ENCODE assay signal across 27 cellular contexts in genomic region chr2:235194836-235195235, GRCh38.
"Had no signal": no experiment of that assay in that cellular context is flagged by ENCODE, and none has a peak within 500 bp of the region (broad histone marks: within the 10 kb centered on the region; RNA-seq: fewer than 3 reads in every experiment).

No MANE protein-coding gene starts in this region.

- H3K27ac ChIP-seq: adrenal gland, ascending aorta, breast epithelium, cardiac muscle cell, esophagus muscularis mucosa, foreskin keratinocyte, gastrocnemius medialis had no signal

- DNase-seq: activated CD4-positive, alpha-beta memory T cell treated with anti-CD3 and anti-CD28 coated beads for 36 hours; activated CD4-positive, alpha-beta T cell treated with anti-CD3 and anti-CD28 coated beads for 36 hours; activated CD4-positive, alpha-beta T cell treated with anti-CD3 and anti-CD28 coated beads, Interleukin-2, amount 10 ng/mL, durations not matched to agents 24 days and 14 days; activated CD4-positive, CD25-positive, alpha-beta regulatory T cell; activated CD4-positive, CD25-positive, alpha-beta regulatory T cell treated with anti-CD3 and anti-CD28 coated beads, Interleukin-2, amount 50 U/mL, for 72 hours; activated CD8-positive, alpha-beta memory T cell treated with anti-CD3 and anti-CD28 coated beads, Interleukin-2, amount 10 ng/mL, durations not matched to agents 7 days and 5 days; activated CD8-positive, alpha-beta memory T cell treated with anti-CD3 and anti-CD28 coated beads, Interleukin-2, amount 50 U/mL, for 4 hours; activated CD8-positive, alpha-beta T cell treated with anti-CD3 and anti-CD28 coated beads, Interleukin-2, amount 10 ng/mL, durations not matched to agents 7 days and 5 days; activated effector memory CD4-positive, alpha-beta T cell treated with anti-CD3 and anti-CD28 coated beads, Interleukin-2, amount 50 U/mL, for 16 hours; activated naive CD4-positive, alpha-beta T cell treated with anti-CD3 and anti-CD28 coated beads for 36 hours; activated naive CD8-positive, alpha-beta T cell treated with anti-CD3 and anti-CD28 coated beads for 36 hours; activated naive CD8-positive, alpha-beta T cell treated with anti-CD3 and anti-CD28 coated beads, Interleukin-2, amount 50 U/mL, for 24 hours; activated T-cell treated with anti-CD3 and anti-CD28 coated beads, Interleukin-2, amount 50 U/mL, for 1 hour; activated T-cell treated with anti-CD3 and anti-CD28 coated beads, Interleukin-2, amount 50 U/mL, for 48 hours; adrenal gland; cortex of kidney; effector memory CD4-positive, alpha-beta T cell; endodermal cell; erythroblast; foreskin keratinocyte; gastrocnemius medialis; T-helper 2 cell had no signal

- H3K36me3 ChIP-seq: adrenal gland, ascending aorta, breast epithelium, cardiac muscle cell, esophagus muscularis mucosa, gastrocnemius medialis had no signal

- H3K27me3 ChIP-seq: adrenal gland, ascending aorta, cardiac muscle cell, gastrocnemius medialis had no signal

- H3K4me1 ChIP-seq: adrenal gland, ascending aorta, breast epithelium, esophagus muscularis mucosa, foreskin keratinocyte, gastrocnemius medialis had no signal

- ATAC-seq: activated CD4-positive, alpha-beta T cell treated with anti-CD3 and anti-CD28 coated beads for 36 hours; activated CD8-positive, alpha-beta memory T cell treated with anti-CD3 and anti-CD28 coated beads, Interleukin-2, amount 10 ng/mL, durations not matched to agents 7 days and 5 days; activated CD8-positive, alpha-beta T cell treated with anti-CD3 and anti-CD28 coated beads, Interleukin-2, amount 10 ng/mL, durations not matched to agents 7 days and 5 days; activated naive CD8-positive, alpha-beta T cell treated with anti-CD3 and anti-CD28 coated beads, Interleukin-2, amount 50 U/mL, for 24 hours; foreskin keratinocyte; gastrocnemius medialis had no signal

- H3K4me3 ChIP-seq: adrenal gland, ascending aorta, breast epithelium, cardiac muscle cell, esophagus muscularis mucosa, gastrocnemius medialis had no signal

- FAIRE-seq: colon had no signal

- H3K9me3 ChIP-seq: adrenal gland, ascending aorta, breast epithelium, esophagus muscularis mucosa, gastrocnemius medialis had no signal
